8 cellular contexts compared by ENCODE assay signal in the genomic region with DNA sequence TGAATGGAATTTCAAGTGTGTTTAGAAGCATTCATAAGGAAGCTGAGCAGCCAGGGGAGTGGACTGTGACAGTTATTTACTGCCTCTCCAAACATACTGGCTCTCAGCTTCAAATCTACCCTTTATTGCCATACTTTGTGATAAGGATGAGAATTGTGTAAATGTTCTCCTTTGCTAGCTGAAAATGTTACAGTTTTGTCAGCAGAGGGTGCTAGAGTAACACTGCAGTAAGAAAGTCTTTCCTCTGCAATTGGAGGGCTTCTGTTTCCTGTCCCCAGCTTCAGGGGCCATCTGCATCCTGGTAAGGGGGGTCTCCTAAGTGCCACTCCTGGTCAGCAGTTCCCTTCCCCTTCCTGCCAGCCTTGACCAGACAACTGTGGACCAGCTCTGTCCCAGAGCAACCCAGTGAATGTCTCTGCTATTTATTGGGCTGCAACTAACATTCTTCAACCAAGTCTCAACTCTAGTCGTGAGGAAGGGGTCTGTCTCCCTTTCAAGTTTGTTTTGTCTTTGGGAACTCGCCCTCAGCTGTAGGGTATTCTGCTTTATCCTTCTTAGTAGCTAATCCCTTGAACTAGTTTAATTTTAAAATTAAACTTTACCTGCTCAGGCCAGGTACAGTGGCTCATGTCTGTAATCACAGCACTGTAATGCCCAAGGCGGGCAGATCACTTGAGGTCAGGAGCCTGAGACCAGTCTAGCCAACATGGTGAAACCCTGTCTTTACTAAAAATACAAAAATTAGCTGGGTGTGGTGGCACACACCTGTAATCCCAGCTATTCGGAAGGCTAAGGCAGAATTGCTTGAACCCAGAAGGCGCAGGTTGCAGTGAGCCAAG. TPM values are rescaled to one million over a fixed set of nuclear protein-coding genes. Genes with fewer than 3 reads are reported as not detected.
DNase-seq lines count a peak whose midpoint lies in the region; ATAC-seq and TF ChIP-seq lines count a peak whose summit lies in the region.

No MANE protein-coding gene starts in this region.

- H3K27ac Mint-ChIP-seq in activated naive CD8-positive, alpha-beta T cell treated with anti-CD3 and anti-CD28 coated beads, Interleukin-2, amount 10 ng/mL, durations not matched to agents 7 days and 5 days: no peak overlapping the region

- H3K36me3 ChIP-seq in HAP-1 (replicated peaks): no peaks in the 10 kb centered on the region; the same call in 1 of the 2 replicates
- H3K36me3 ChIP-seq in psoas muscle (ENCODE audit: insufficient read depth in 1 of 2, low read depth in 1 of 2): no peaks in the 10 kb centered on the region

- no peaks in the 10 kb centered on the region for H3K27me3 ChIP-seq in HAP-1 (ENCODE audit: low read depth)
- no peaks in the 10 kb centered on the region for H3K27me3 ChIP-seq in psoas muscle (ENCODE audit: insufficient read depth in 3 of 3, low read length in 2 of 3)

- POLR2A ChIA-PET in activated naive CD8-positive, alpha-beta T cell treated with anti-CD3 and anti-CD28 coated beads, Interleukin-2, amount 10 ng/mL, durations not matched to agents 7 days and 5 days (lab: Charles Lee): interaction anchor here (0.5 to 1.4 kb wide), 6 partner anchors 7 to 430 kb away, joined by 3 to 7 read pairs (median 5); a partner anchor contains a TSS

- H3K9me3 ChIP-seq in HAP-1 (no peaks in the 10 kb centered on the region; the same call in 1 of the 2 replicates), psoas muscle (no peaks in the 10 kb centered on the region)

- peaks cover 9% of the 10 kb centered on the region for H3K36me3 Mint-ChIP-seq in activated naive CD8-positive, alpha-beta T cell treated with anti-CD3 and anti-CD28 coated beads, Interleukin-2, amount 10 ng/mL, durations not matched to agents 7 days and 5 days

- H3K27me3 Mint-ChIP-seq in activated naive CD8-positive, alpha-beta T cell treated with anti-CD3 and anti-CD28 coated beads, Interleukin-2, amount 10 ng/mL, durations not matched to agents 7 days and 5 days: no peaks in the 10 kb centered on the region

- H3K9me3 Mint-ChIP-seq in activated naive CD8-positive, alpha-beta T cell treated with anti-CD3 and anti-CD28 coated beads, Interleukin-2, amount 10 ng/mL, durations not matched to agents 7 days and 5 days: no peaks in the 10 kb centered on the region

- 80 to 82% (median 81%) methylated on average over 5 of the region's 5 CpGs for WGBS in psoas muscle, 3 donors

- no peak overlapping the region for H3K27ac ChIP-seq in psoas muscle

- intact Hi-C loops in left cardiac atrium (cut with DNase I): loop anchor here (2.0 to 5.0 kb wide), 2 partner anchors 418 to 419 kb away; no protein-coding TSS in a partner anchor
- intact Hi-C loops in psoas muscle (cut with DNase I): loop anchor here in 1 of 2 donors (2.0 to 5.0 kb wide), 2 partner anchors 419 to 473 kb away; a partner anchor contains a TSS

- peaks cover 11% of the 10 kb centered on the region for H3K4me1 ChIP-seq in HAP-1
- H3K4me1 ChIP-seq in psoas muscle: peaks cover 9% of the 10 kb centered on the region

- H3K4me3 ChIP-seq in HAP-1 (no peak overlapping the region), psoas muscle (no peak overlapping the region)

- H3K4me3 Mint-ChIP-seq in activated naive CD8-positive, alpha-beta T cell treated with anti-CD3 and anti-CD28 coated beads, Interleukin-2, amount 10 ng/mL, durations not matched to agents 7 days and 5 days: no peak overlapping the region

- ATAC-seq in activated naive CD8-positive, alpha-beta T cell treated with anti-CD3 and anti-CD28 coated beads, Interleukin-2, amount 10 ng/mL, durations not matched to agents 7 days and 5 days (ENCODE audit: low read depth): peak; percentile 71
- ATAC-seq in left cardiac atrium (peak; percentile 72 to 74), psoas muscle (peak; percentile 57 to 88 (median 71)), GM21619 (IDR thresholded peaks at IDR 0.05; ENCODE audit: unreplicated experiment) (no peak)

- peak; percentile 80 for TF ChIP-seq CTCF in psoas muscle (IDR thresholded peaks at IDR 0.05)

- DNase-seq in NCI-H2171 treated with DMSO at 0.1 percent for 48 hours (lab: John Stamatoyannopoulos, UW) (peak; percentile 23), NCI-H2171 (lab: John Stamatoyannopoulos, UW) (no peak), HAP-1 (ENCODE audit: low spot score in 2 of 2) (peak; percentile 34 to 55), NCI-H345 treated with DMSO at 0.1 percent for 48 hours (lab: John Stamatoyannopoulos, UW; ENCODE audit: unreplicated experiment) (peak; percentile 21), left cardiac atrium (no peak), psoas muscle (no peak)
- peak; percentile 51 for DNase-seq in activated naive CD8-positive, alpha-beta T cell treated with anti-CD3 and anti-CD28 coated beads, Interleukin-2, amount 10 ng/mL, durations not matched to agents 7 days and 5 days

- peaks cover 26% of the 10 kb centered on the region for H3K4me1 Mint-ChIP-seq in activated naive CD8-positive, alpha-beta T cell treated with anti-CD3 and anti-CD28 coated beads, Interleukin-2, amount 10 ng/mL, durations not matched to agents 7 days and 5 days

- in situ Hi-C loops in HAP-1 (cut with MboI; ENCODE audit: low sequenced_read_pairs): loop anchor here (5.0 kb wide), 1 partner anchor 418 kb away; no protein-coding TSS in a partner anchor

RNA-seq across cellular contexts. Expression of a gene that starts 45.3 kb away (rescaled TPM):
- total RNA-seq in activated naive CD8-positive, alpha-beta T cell treated with anti-CD3 and anti-CD28 coated beads, Interleukin-2, amount 10 ng/mL, durations not matched to agents 7 days and 5 days: 10 to 100 TPM; 51.2 to 51.5 TPM
- 10 to 100 TPM in 1 of 2 donors, 1 to 10 TPM in 1; 8.4 to 14.6 TPM for total RNA-seq in left cardiac atrium
- 10 to 100 TPM in 1 of 4 donors, 1 to 10 TPM in 3; 6.9 to 14.1 (median 7.4) TPM for total RNA-seq in psoas muscle
- polyA plus RNA-seq in psoas muscle: 1 to 10 TPM; 1.7 to 3.4 (median 2.0) TPM

Comparison
In these comparisons a context has a peak if more than half of its experiments do, and no peak if none do; other contexts are left out.
1. DNase-seq: peak in NCI-H2171 treated with DMSO at 0.1 percent for 48 hours (single experiment), HAP-1 (2 of 2), NCI-H345 treated with DMSO at 0.1 percent for 48 hours (single experiment) and activated naive CD8-positive, alpha-beta T cell treated with anti-CD3 and anti-CD28 coated beads, Interleukin-2, amount 10 ng/mL, durations not matched to agents 7 days and 5 days (single experiment); none in NCI-H2171 (single experiment), left cardiac atrium (single experiment) and psoas muscle (0 of 2).